18 cellular contexts compared by ENCODE assay signal in genomic region chr3:195013962-195014361, GRCh38.
"Had no signal": no experiment of that assay in that cellular context is flagged by ENCODE, and none has a peak within 500 bp of the region (broad histone marks: within the 10 kb centered on the region; RNA-seq: fewer than 3 reads in every experiment).

No MANE protein-coding gene starts in this region.

- H3K27me3 Mint-ChIP-seq: stimulated activated naive CD8-positive, alpha-beta T cell treated with anti-CD3 and anti-CD28 coated beads, Interleukin-15, amount 100 ng/mL, for 72 hours had no signal

- DNase-seq: cerebellar nuclear complex; effector CD4-positive, alpha-beta T cell; heart left ventricle; hippocampal formation; kidney glomerular epithelial cell; mammary epithelial cell; natural killer cell; posterior cingulate gyrus; stimulated activated CD4-positive, alpha-beta T cell treated with anti-CD3 and anti-CD28 coated beads, Interleukin-2, amount 100 ng/mL, for 24 hours; stimulated activated CD4-positive, alpha-beta T cell treated with anti-CD3 and anti-CD28 coated beads, Interleukin-4, amount 100 ng/mL, for 4 hours; stimulated activated naive B cell treated with anti-CD40 and anti-IgM and Interleukin-4, amounts not matched to agents 10 μg/mL and 1 μg/mL and 100 μg/mL, for 72 hours; stimulated activated naive CD8-positive, alpha-beta T cell treated with anti-CD3 and anti-CD28 coated beads, Interleukin-15, amount 100 ng/mL, for 72 hours; testis had no signal

- H3K27ac ChIP-seq: heart left ventricle, right lobe of liver, testis, tibial nerve had no signal

- H3K4me1 ChIP-seq: right lobe of liver, testis, tibial nerve had no signal

- H3K36me3 ChIP-seq: heart left ventricle, right lobe of liver, tibial nerve had no signal

- H3K27me3 ChIP-seq: heart left ventricle, right lobe of liver, testis had no signal

- H3K4me3 Mint-ChIP-seq: dendritic cell treated with granulocyte-macrophage colony-stimulating factor and Interleukin-4, amounts not matched to agents 40 ng/mL and 50 ng/mL, for 4 days; endodermal cell; natural killer cell; neural crest cell; stimulated activated naive B cell treated with anti-CD40 and anti-IgM and Interleukin-4, amounts not matched to agents 10 μg/mL and 1 μg/mL and 100 μg/mL, for 72 hours; stimulated activated naive CD8-positive, alpha-beta T cell treated with anti-CD3 and anti-CD28 coated beads, Interleukin-15, amount 100 ng/mL, for 72 hours had no signal

- H3K9me3 Mint-ChIP-seq: dendritic cell treated with granulocyte-macrophage colony-stimulating factor and Interleukin-4, amounts not matched to agents 40 ng/mL and 50 ng/mL, for 4 days; natural killer cell; neural crest cell; stimulated activated naive B cell treated with anti-CD40 and anti-IgM and Interleukin-4, amounts not matched to agents 10 μg/mL and 1 μg/mL and 100 μg/mL, for 72 hours; stimulated activated naive CD8-positive, alpha-beta T cell treated with anti-CD3 and anti-CD28 coated beads, Interleukin-15, amount 100 ng/mL, for 72 hours had no signal

- H3K9me3 ChIP-seq: heart left ventricle, right lobe of liver, testis, tibial nerve had no signal

- H3K4me3 ChIP-seq: heart left ventricle, right lobe of liver, testis, tibial nerve had no signal

- ATAC-seq: heart left ventricle; natural killer cell; right lobe of liver; stimulated activated naive B cell treated with anti-CD40 and anti-IgM and Interleukin-4, amounts not matched to agents 10 μg/mL and 1 μg/mL and 100 μg/mL, for 72 hours; stimulated activated naive CD8-positive, alpha-beta T cell treated with anti-CD3 and anti-CD28 coated beads, Interleukin-15, amount 100 ng/mL, for 72 hours had no signal

- H3K27ac Mint-ChIP-seq: dendritic cell treated with granulocyte-macrophage colony-stimulating factor and Interleukin-4, amounts not matched to agents 40 ng/mL and 50 ng/mL, for 4 days; endodermal cell; natural killer cell; stimulated activated naive B cell treated with anti-CD40 and anti-IgM and Interleukin-4, amounts not matched to agents 10 μg/mL and 1 μg/mL and 100 μg/mL, for 72 hours; stimulated activated naive CD8-positive, alpha-beta T cell treated with anti-CD3 and anti-CD28 coated beads, Interleukin-15, amount 100 ng/mL, for 72 hours had no signal

- H3K4me1 Mint-ChIP-seq: neural crest cell had no signal

- H3K36me3 Mint-ChIP-seq: natural killer cell; stimulated activated naive B cell treated with anti-CD40 and anti-IgM and Interleukin-4, amounts not matched to agents 10 μg/mL and 1 μg/mL and 100 μg/mL, for 72 hours had no signal
